ENCODE assay signal across 8 cellular contexts in genomic region chr4:3389186-3389878, GRCh38. TPM values are rescaled to one million over a fixed set of nuclear protein-coding genes. Genes with fewer than 3 reads are reported as not detected.
A peak's percentile ranks its signal among the peaks of the same experiment; 100 is the strongest.
DNase-seq lines count a peak whose midpoint lies in the region; ATAC-seq and TF ChIP-seq lines count a peak whose summit lies in the region.

No MANE protein-coding gene starts in this region.

- H3K79me2 ChIP-seq in OCI-LY7 (ENCODE audit: insufficient read depth, low read depth, low read length): no peaks in the 10 kb centered on the region

- POLR2A ChIA-PET in OCI-LY7 (lab: Charles Lee) (no interaction called here), A673 (lab: Charles Lee; ENCODE audit: low non-redundant PET) (no interaction called here)

- H3K4me3 ChIP-seq in OCI-LY7 (ENCODE audit: low read depth, low read length, poor library complexity, severe bottlenecking): no peak overlapping the region
- H3K4me3 ChIP-seq in esophagus (ENCODE audit: low read depth in 1 of 2, low read length in 2 of 2): peak overlapping the region; percentile 5 to 63
- H3K4me3 ChIP-seq in neutrophil (ENCODE audit: low read depth in 1 of 2, low read length in 1 of 2): peak overlapping the region; percentile 8 to 22
- no peak overlapping the region for H3K4me3 ChIP-seq in A673 (ENCODE audit: low read depth, low read length, poor library complexity, severe bottlenecking)

- intact Hi-C loops in OCI-LY7 (cut with micrococcal nuclease; ENCODE audit: unreplicated experiment): no loop called here
- intact Hi-C loops in A673 (cut with micrococcal nuclease; ENCODE audit: unreplicated experiment): no loop called here

- peak overlapping the region; percentile 94; the same call in 1 of the 2 replicates for H2AFZ ChIP-seq in OCI-LY7 (ENCODE audit: low read length)

- no TSS peak for BruUV-seq in OCI-LY7 (replicated peaks; lab: Mats Ljungman, UMichigan)
- BruUV-seq in A673 (replicated peaks; lab: Mats Ljungman, UMichigan): no TSS peak

- H3K9me3 ChIP-seq in OCI-LY7 (ENCODE audit: low read length): no peaks in the 10 kb centered on the region
- H3K9me3 ChIP-seq in esophagus (ENCODE audit: control insufficient read depth in 2 of 2, insufficient read depth in 1 of 2, low read depth in 1 of 2, low read length in 1 of 2): no peaks in the 10 kb centered on the region
- H3K9me3 ChIP-seq in neutrophil: no peaks in the 10 kb centered on the region
- no peaks in the 10 kb centered on the region for H3K9me3 ChIP-seq in A673 (ENCODE audit: low read depth, low read length, poor library complexity, severe bottlenecking)

- peaks cover 29% of the 10 kb centered on the region for H3K4me1 ChIP-seq in OCI-LY7 (ENCODE audit: insufficient read depth, low read length, poor library complexity, severe bottlenecking)
- peaks cover 9 to 25% of the 10 kb centered on the region in 2 donors for H3K4me1 ChIP-seq in esophagus (ENCODE audit: control insufficient read depth in 2 of 2, insufficient read depth in 2 of 2, low read length in 1 of 2)
- peaks cover 26 to 36% of the 10 kb centered on the region in 2 experiments for H3K4me1 ChIP-seq in neutrophil (ENCODE audit: control insufficient read depth in 1 of 2, insufficient read depth in 1 of 2, low read depth in 1 of 2, low read length in 1 of 2)
- peaks cover 13% of the 10 kb centered on the region for H3K4me1 ChIP-seq in A673 (ENCODE audit: insufficient read depth, low read length, poor library complexity, severe bottlenecking)

- TF ChIP-seq CTCF in OCI-LY7 (conservative IDR thresholded peaks at IDR 0.05; ENCODE audit: low read length): no peak
- no peak for TF ChIP-seq CTCF in neutrophil (IDR thresholded peaks at IDR 0.05)
- TF ChIP-seq CTCF in A673 (conservative IDR thresholded peaks at IDR 0.05; ENCODE audit: low read depth, low read length): no peak

- H3K4me2 ChIP-seq in OCI-LY7 (ENCODE audit: low read length): 0 out of 2 replicates have a peak overlapping the region, but pooled peaks have one; percentile 59

- 63 to 75% methylated on average over 20 to 24 of the region's 24 CpGs for WGBS in esophagus, 2 donors

- H3K27me3 ChIP-seq in esophagus (ENCODE audit: control insufficient read depth in 1 of 2, insufficient read depth in 2 of 2, low read length in 2 of 2): no peaks in the 10 kb centered on the region
- no peaks in the 10 kb centered on the region for H3K27me3 ChIP-seq in neutrophil
- H3K27me3 ChIP-seq in A673 (replicated peaks; ENCODE audit: insufficient read depth, low read depth, low read length, poor library complexity): no peaks in the 10 kb centered on the region

- no peaks in the 10 kb centered on the region for H3K36me3 ChIP-seq in OCI-LY7 (ENCODE audit: insufficient read depth, low read length)
- H3K36me3 ChIP-seq in esophagus (ENCODE audit: control insufficient read depth in 2 of 2, insufficient read depth in 2 of 2, low read length in 1 of 2): peaks cover 0 to 4% of the 10 kb centered on the region in 2 donors
- H3K36me3 ChIP-seq in neutrophil: no peaks in the 10 kb centered on the region
- no peaks in the 10 kb centered on the region for H3K36me3 ChIP-seq in A673 (ENCODE audit: insufficient read depth, low read length, poor library complexity, severe bottlenecking)

- no peak for ATAC-seq in GM19452 (IDR thresholded peaks at IDR 0.05; ENCODE audit: unreplicated experiment)

- CTCF ChIA-PET in OCI-LY7 (lab: Charles Lee; ENCODE audit: unreplicated experiment) (no interaction called here), A673 (lab: Charles Lee) (no interaction called here)

- no peaks in the 10 kb centered on the region for H3K9me2 ChIP-seq in OCI-LY7 (ENCODE audit: insufficient read depth, low read length)

- H4K20me1 ChIP-seq in OCI-LY7 (ENCODE audit: insufficient read depth, low read length): no peaks in the 10 kb centered on the region

- H3K27ac ChIP-seq in OCI-LY7 (ENCODE audit: low read depth, low read length, poor library complexity, severe bottlenecking) (no peak overlapping the region), esophagus (ENCODE audit: low read depth in 2 of 2, low read length in 1 of 2) (peak overlapping the region; percentile 83 to 99), neutrophil (peak overlapping the region; percentile 42), A673 (ENCODE audit: low read depth, low read length, poor library complexity, severe bottlenecking) (no peak overlapping the region)

- DNase-seq in AML-193 (lab: John Stamatoyannopoulos, UW) (peak; percentile 19 to 21), OCI-LY7 (ENCODE audit: low spot score) (no peak), OCI-M2 (lab: John Stamatoyannopoulos, UW; ENCODE audit: unreplicated experiment) (no peak), middle frontal gyrus (ENCODE audit: extremely low spot score, low spot score) (no peak), A673 (ENCODE audit: low spot score) (no peak)

RNA-seq across cellular contexts. Expression of gene HGFAC, which starts 52.4 kb away (rescaled TPM):
- total RNA-seq in OCI-LY7 (2014; rRNA removed; shearing (Covaris generic)): not detected in 2 replicates
- total RNA-seq in OCI-LY7 (2022) (not detected in 2 replicates), A673 (2021) (4.8 TPM in 2 replicates)
- under 1 TPM; 0.53 to 0.55 TPM for polyA plus RNA-seq in esophagus

Comparison
In these comparisons a context has a peak if more than half of its experiments do, and no peak if none do; other contexts are left out.
1. DNase-seq: peak in AML-193 (2 of 2); none in OCI-LY7 (single experiment), OCI-M2 (single experiment), middle frontal gyrus (single experiment) and A673 (single experiment).
2. H3K27ac ChIP-seq: peak in esophagus (2 of 2) and neutrophil (single experiment); none in OCI-LY7 (single experiment) and A673 (single experiment).
3. H3K4me3 ChIP-seq: peak in esophagus (2 of 2) and neutrophil (2 of 2); none in OCI-LY7 (single experiment) and A673 (single experiment).